ENCODE assay signal across 24 cellular contexts in genomic region chr17:19359151-19359550, GRCh38. TPM values are rescaled to one million over a fixed set of nuclear protein-coding genes. Genes with fewer than 3 reads are reported as not detected.
"Had no signal": no experiment of that assay in that cellular context is flagged by ENCODE, and none has a peak within 500 bp of the region (broad histone marks: within the 10 kb centered on the region; RNA-seq: fewer than 3 reads in every experiment).

No MANE protein-coding gene starts in this region.

- H3K9me3 ChIP-seq: gastrocnemius medialis, lower lobe of right lung, neutrophil, prostate gland, right atrium auricular region, thoracic aorta, tibial nerve, upper lobe of left lung had no signal

- DNase-seq: cortex of kidney; effector memory CD8-positive, alpha-beta T cell; foreskin fibroblast; gastrocnemius medialis; left ventricle myocardium superior; lower lobe of right lung; stimulated activated CD4-positive, alpha-beta T cell treated with anti-CD3 and anti-CD28 coated beads, Interleukin-4, amount 100 ng/mL, for 4 hours; stimulated activated naive B cell treated with anti-CD40 and anti-IgM and Interleukin-4, amounts not matched to agents 10 μg/mL and 1 μg/mL and 100 μg/mL, for 72 hours had no signal

- H3K27ac Mint-ChIP-seq: effector memory CD8-positive, alpha-beta T cell; stimulated activated naive B cell treated with anti-CD40 and anti-IgM and Interleukin-4, amounts not matched to agents 10 μg/mL and 1 μg/mL and 100 μg/mL, for 72 hours; stimulated activated naive CD8-positive, alpha-beta T cell treated with anti-CD3 and anti-CD28 coated beads, Interleukin-15, Interleukin-2, amounts not matched to agents 100 ng/mL and 50 ng/mL, for 24 hours had no signal

- H3K36me3 Mint-ChIP-seq: stimulated activated naive B cell treated with anti-CD40 and anti-IgM and Interleukin-4, amounts not matched to agents 10 μg/mL and 1 μg/mL and 100 μg/mL, for 72 hours had no signal

- H3K36me3 ChIP-seq: gastrocnemius medialis, lower lobe of right lung, neutrophil, prostate gland, right atrium auricular region, thoracic aorta had no signal

- ATAC-seq: effector memory CD8-positive, alpha-beta T cell; esophagus mucosa; gastrocnemius medialis; left ventricle myocardium superior; lower lobe of right lung; naive thymus-derived CD8-positive, alpha-beta T cell; sciatic nerve; stimulated activated naive B cell treated with anti-CD40 and anti-IgM and Interleukin-4, amounts not matched to agents 10 μg/mL and 1 μg/mL and 100 μg/mL, for 72 hours had no signal

- H3K9me3 Mint-ChIP-seq: effector memory CD8-positive, alpha-beta T cell; stimulated activated naive B cell treated with anti-CD40 and anti-IgM and Interleukin-4, amounts not matched to agents 10 μg/mL and 1 μg/mL and 100 μg/mL, for 72 hours; stimulated activated naive CD8-positive, alpha-beta T cell treated with anti-CD3 and anti-CD28 coated beads, Interleukin-15, Interleukin-2, amounts not matched to agents 100 ng/mL and 50 ng/mL, for 24 hours had no signal

- H3K4me3 ChIP-seq: gastrocnemius medialis, lower lobe of right lung, prostate gland, right atrium auricular region, thoracic aorta, tibial nerve, upper lobe of left lung had no signal

- H2AFZ ChIP-seq: parathyroid adenoma had no signal

- H3K9ac ChIP-seq: parathyroid adenoma had no signal

- H3K27ac ChIP-seq: epithelial cell of prostate, gastrocnemius medialis, lower lobe of right lung, neutrophil, parathyroid adenoma, prostate gland, right atrium auricular region, thoracic aorta, tibial nerve, upper lobe of left lung had no signal

- H3K27me3 ChIP-seq: gastrocnemius medialis, right atrium auricular region, tibial nerve, upper lobe of left lung had no signal

- H3K4me1 ChIP-seq: prostate gland had no signal

- H3K4me3 Mint-ChIP-seq: effector memory CD8-positive, alpha-beta T cell; naive thymus-derived CD8-positive, alpha-beta T cell; stimulated activated naive B cell treated with anti-CD40 and anti-IgM and Interleukin-4, amounts not matched to agents 10 μg/mL and 1 μg/mL and 100 μg/mL, for 72 hours; stimulated activated naive CD8-positive, alpha-beta T cell treated with anti-CD3 and anti-CD28 coated beads, Interleukin-15, Interleukin-2, amounts not matched to agents 100 ng/mL and 50 ng/mL, for 24 hours had no signal

RNA-seq across cellular contexts. Expression of gene MFAP4, which starts 27.8 kb away (rescaled TPM):
- total RNA-seq: dermis microvascular lymphatic vessel endothelial cell; glomerular endothelial cell; naive thymus-derived CD8-positive, alpha-beta T cell had no signal
- polyA plus RNA-seq: keratinocyte; naive thymus-derived CD8-positive, alpha-beta T cell; neural cell had no signal
